In genomic region chr7:34104120-34104519, GRCh38 we compare ENCODE assay signal across 27 cellular contexts.
"Had no signal": no experiment of that assay in that cellular context is flagged by ENCODE, and none has a peak within 500 bp of the region (broad histone marks: within the 10 kb centered on the region; RNA-seq: fewer than 3 reads in every experiment).

No MANE protein-coding gene starts in this region.

- H3K27me3 Mint-ChIP-seq: activated CD4-positive, alpha-beta T cell treated with anti-CD3 and anti-CD28 coated beads for 36 hours; stimulated activated naive CD8-positive, alpha-beta T cell treated with anti-CD3 and anti-CD28 coated beads, Interleukin-15, amount 100 ng/mL, for 72 hours had no signal

- H3K4me1 ChIP-seq: left ventricle myocardium inferior, suprapubic skin had no signal

- H3K36me3 ChIP-seq: left ventricle myocardium inferior, neutrophil, ovary, suprapubic skin, tibial nerve, uterus had no signal

- DNase-seq: activated CD4-positive, alpha-beta T cell treated with anti-CD3 and anti-CD28 coated beads for 36 hours; activated CD4-positive, alpha-beta T cell treated with anti-CD3 and anti-CD28 coated beads, Interleukin-2, amount 50 U/mL, for 4 hours; activated CD8-positive, alpha-beta memory T cell treated with anti-CD3 and anti-CD28 coated beads, Interleukin-2, amount 50 U/mL, for 48 hours; activated naive CD4-positive, alpha-beta T cell; activated T-cell treated with anti-CD3 and anti-CD28 coated beads, Interleukin-2, amount 50 U/mL, for 4 hours; amniotic stem cell; cortex of kidney; foreskin melanocyte; glutamatergic neuron; immature natural killer cell; left ventricle myocardium inferior; midbrain; natural killer cell; ovary; psoas muscle; right cardiac atrium; stimulated activated CD4-positive, alpha-beta T cell treated with anti-CD3 and anti-CD28 coated beads, Interleukin-2, amount 100 ng/mL, for 24 hours; stimulated activated naive CD8-positive, alpha-beta T cell treated with anti-CD3 and anti-CD28 coated beads, Interleukin-15, amount 100 ng/mL, for 72 hours; uterus had no signal

- H3K27me3 ChIP-seq: hepatocyte, neutrophil, ovary, suprapubic skin, tibial nerve, uterus had no signal

- H3K4me1 Mint-ChIP-seq: activated CD4-positive, alpha-beta T cell treated with anti-CD3 and anti-CD28 coated beads for 36 hours; immature natural killer cell; natural killer cell; stimulated activated effector memory CD8-positive, alpha-beta T cell treated with anti-CD3 and anti-CD28 coated beads, Interleukin-12 subunit alpha, Interleukin-12 subunit beta, amount 100 ng/mL, for 72 hours; stimulated activated naive CD8-positive, alpha-beta T cell treated with anti-CD3 and anti-CD28 coated beads, Interleukin-15, amount 100 ng/mL, for 72 hours had no signal

- H3K27ac Mint-ChIP-seq: activated CD4-positive, alpha-beta T cell treated with anti-CD3 and anti-CD28 coated beads for 36 hours; activated naive CD8-positive, alpha-beta T cell; activated T-helper 2 cell treated with anti-CD3 and anti-CD28 coated beads, Interferon-gamma antibody, Interleukin-2, Interleukin-4, amounts not matched to agents 10 μg/mL and 5 μg/mL and 100 μg/mL, durations not matched to agents 14 hours and 24 hours and 36 hours; immature natural killer cell; natural killer cell; stimulated activated effector memory CD8-positive, alpha-beta T cell treated with anti-CD3 and anti-CD28 coated beads, Interleukin-12 subunit alpha, Interleukin-12 subunit beta, amount 100 ng/mL, for 72 hours; stimulated activated naive CD8-positive, alpha-beta T cell treated with anti-CD3 and anti-CD28 coated beads, Interleukin-15, amount 100 ng/mL, for 72 hours; WTC11 had no signal

- H3K4me3 Mint-ChIP-seq: activated CD4-positive, alpha-beta T cell treated with anti-CD3 and anti-CD28 coated beads for 36 hours; activated naive CD8-positive, alpha-beta T cell; activated T-cell treated with anti-CD3 and anti-CD28 coated beads, Interleukin-2, amount 50 U/mL, for 4 hours; immature natural killer cell; natural killer cell; stimulated activated effector memory CD8-positive, alpha-beta T cell treated with anti-CD3 and anti-CD28 coated beads, Interleukin-12 subunit alpha, Interleukin-12 subunit beta, amount 100 ng/mL, for 72 hours; stimulated activated naive CD8-positive, alpha-beta T cell treated with anti-CD3 and anti-CD28 coated beads, Interleukin-15, amount 100 ng/mL, for 72 hours; WTC11 had no signal

- H3K9me3 ChIP-seq: left ventricle myocardium inferior, neutrophil, ovary, psoas muscle, suprapubic skin, tibial nerve, uterus had no signal

- H2AFZ ChIP-seq: hepatocyte had no signal

- H3K27ac ChIP-seq: hepatocyte, left ventricle myocardium inferior, neutrophil, ovary, psoas muscle, suprapubic skin, tibial nerve, uterus had no signal

- H3K4me2 ChIP-seq: hepatocyte had no signal

- H3K4me3 ChIP-seq: hepatocyte, left ventricle myocardium inferior, ovary, psoas muscle, suprapubic skin, tibial nerve, uterus had no signal

- H3K36me3 Mint-ChIP-seq: activated naive CD8-positive, alpha-beta T cell; immature natural killer cell; natural killer cell; stimulated activated effector memory CD8-positive, alpha-beta T cell treated with anti-CD3 and anti-CD28 coated beads, Interleukin-12 subunit alpha, Interleukin-12 subunit beta, amount 100 ng/mL, for 72 hours; WTC11 had no signal

- H3K9me3 Mint-ChIP-seq: activated T-cell treated with anti-CD3 and anti-CD28 coated beads, Interleukin-2, amount 50 U/mL, for 4 hours had no signal
